8 cellular contexts compared by ENCODE assay signal in the genomic region with DNA sequence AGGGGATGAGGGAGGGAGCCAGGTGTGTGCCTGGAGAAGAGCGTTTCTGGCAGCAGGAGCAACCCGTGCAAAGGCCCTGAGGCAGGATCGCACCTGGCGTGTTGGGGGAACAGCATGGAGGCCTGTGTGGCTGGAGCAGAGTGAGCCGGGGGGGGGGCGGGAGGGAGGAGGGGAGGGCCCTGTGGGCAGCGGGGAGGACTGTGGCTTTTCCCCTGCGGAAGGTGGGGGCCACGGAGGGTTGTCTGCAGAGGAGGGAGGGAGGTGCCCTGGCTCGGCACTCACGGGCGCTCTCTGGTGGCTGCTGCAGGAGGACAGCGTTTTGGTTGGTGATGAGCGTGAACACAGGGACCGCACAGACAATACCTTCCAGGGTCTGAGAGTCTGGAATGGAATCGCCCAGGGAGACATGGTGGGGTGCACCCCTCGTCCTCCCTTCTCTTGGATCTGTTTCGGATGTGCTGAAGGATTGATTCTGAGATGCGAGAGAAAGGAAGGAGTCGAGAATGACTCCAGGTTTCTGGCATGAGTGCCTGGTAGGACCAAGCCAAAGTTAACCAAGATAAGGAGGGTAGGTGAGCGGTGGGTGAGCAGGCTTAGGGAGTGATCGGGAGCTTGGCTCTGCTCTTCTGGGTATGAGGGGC. TPM values are rescaled to one million over a fixed set of nuclear protein-coding genes. Genes with fewer than 3 reads are reported as not detected.
DNase-seq lines count a peak whose midpoint lies in the region; ATAC-seq and TF ChIP-seq lines count a peak whose summit lies in the region.

No MANE protein-coding gene starts in this region.

- intact Hi-C loops in right lobe of liver (cut with DNase I) = no loop called here

- ATAC-seq in right lobe of liver (peak; percentile 37 to 63 (median 45)), HG03097 (IDR thresholded peaks at IDR 0.05; ENCODE audit: low FRiP score, unreplicated experiment) (no peak), GM21576 (IDR thresholded peaks at IDR 0.05; ENCODE audit: unreplicated experiment) (no peak)

- no peak for TF ChIP-seq POLR2A in NB4 (IDR thresholded peaks at IDR 0.05; ENCODE audit: extremely low read depth, insufficient read length)
- no peak for TF ChIP-seq POLR2A in right lobe of liver (IDR thresholded peaks at IDR 0.05)

- peak; percentile 85 for TF ChIP-seq CTCF in GM06990 (IDR thresholded peaks at IDR 0.05; ENCODE audit: insufficient read depth, low read length, poor library complexity, severe bottlenecking)
- peak; percentile 100 for TF ChIP-seq CTCF in NB4 (IDR thresholded peaks at IDR 0.05; ENCODE audit: low read depth, low read length)
- peak; percentile 28 for TF ChIP-seq CTCF in coronary artery (IDR thresholded peaks at IDR 0.05)
- TF ChIP-seq CTCF in right lobe of liver (IDR thresholded peaks at IDR 0.05) = peak; percentile 48 to 57 (median 53)

- DNase-seq in GM06990 (ENCODE audit: extremely low read depth, insufficient read length) = peak; percentile 62
- DNase-seq in NB4 (ENCODE audit: low read depth) = peak; percentile 90
- peak; percentile 63 to 65 for DNase-seq in activated CD4-positive, alpha-beta T cell treated with anti-CD3 and anti-CD28 coated beads, Interleukin-2, amount 50 U/mL, for 4 hours
- DNase-seq in coronary artery (ENCODE audit: low spot score) = no peak
- peak in 2 of 3 donors; percentile 66 to 71 for DNase-seq in right lobe of liver
- peak; percentile 27 to 29 for DNase-seq in stimulated activated CD8-positive, alpha-beta memory T cell treated with anti-CD3 and anti-CD28 coated beads, Interleukin-2, amount 100 ng/mL, for 1 hour (ENCODE audit: low read depth in 2 of 2)

- H3K9me3 ChIP-seq in right lobe of liver = no peaks in the 10 kb centered on the region

- no peaks in the 10 kb centered on the region for H3K27me3 ChIP-seq in GM06990 (replicated peaks; ENCODE audit: control insufficient read depth, insufficient read depth, low read length)
- no peaks in the 10 kb centered on the region for H3K27me3 ChIP-seq in right lobe of liver

- peak overlapping the region in 1 of 2 donors; percentile 22 for H3K27ac ChIP-seq in coronary artery
- H3K27ac ChIP-seq in right lobe of liver = no peak overlapping the region

- peaks cover 0 to 45% (median 19%) of the 10 kb centered on the region in 4 donors for H3K4me1 ChIP-seq in right lobe of liver

- peaks cover 6% of the 10 kb centered on the region for H3K36me3 ChIP-seq in GM06990 (ENCODE audit: control insufficient read depth, insufficient read depth, low read length)
- H3K36me3 ChIP-seq in right lobe of liver = no peaks in the 10 kb centered on the region

- no peak overlapping the region for H3K4me3 ChIP-seq in GM06990 (replicated peaks; ENCODE audit: low read depth, low read length)
- no peak overlapping the region for H3K4me3 ChIP-seq in NB4 (ENCODE audit: low read depth, low read length)
- H3K4me3 ChIP-seq in coronary artery = no peak overlapping the region
- no peak overlapping the region for H3K4me3 ChIP-seq in right lobe of liver

- 68% methylated on average over 17 of the region's 22 CpGs for WGBS in right lobe of liver (ENCODE audit: insufficient coverage, low coverage, low lambda C conversion rate, missing lambda C conversion rate)

RNA-seq across cellular contexts. Expression of gene RAB11B, which starts 6.5 kb away (rescaled TPM):
- total RNA-seq in right lobe of liver = 10 to 100 TPM; 27.2 to 58.0 (median 54.2) TPM

RNA-seq across cellular contexts. Expression of gene MARCHF2, which starts 16.4 kb away (rescaled TPM):
- 100 to 1,000 TPM in 2 of 6 experiments, 10 to 100 TPM in 4; 22.5 to 146 (median 32.3) TPM for total RNA-seq in right lobe of liver

RNA-seq across cellular contexts. Expression of gene ANGPTL4, which starts 32.7 kb away (rescaled TPM):
- 100 to 1,000 TPM in 3 of 6 experiments, 10 to 100 TPM in 2, 1 to 10 TPM in 1; 2.3 to 204 (median 125) TPM for total RNA-seq in right lobe of liver

RNA-seq across cellular contexts. Expression of gene HNRNPM, which starts 48.1 kb away (rescaled TPM):
- 10 to 100 TPM; 31.8 to 82.5 (median 58.6) TPM for total RNA-seq in right lobe of liver

RNA-seq across cellular contexts. Expression of gene KANK3, which starts 53.6 kb away (rescaled TPM):
- total RNA-seq in right lobe of liver = 1 to 10 TPM; 2.9 to 6.0 (median 4.2) TPM

Comparison
In these comparisons a context has a peak if more than half of its experiments do, and no peak if none do; other contexts are left out.
1. CTCF ChIP-seq: peak in every context shown above with its lines; median percentile 100 in NB4; 85 in GM06990; 53 in right lobe of liver; 28 in coronary artery.
2. ATAC-seq: peak in right lobe of liver (4 of 4); none in HG03097 (single experiment) and GM21576 (single experiment).